ENCODE assay signal across 8 cellular contexts in the genomic region with DNA sequence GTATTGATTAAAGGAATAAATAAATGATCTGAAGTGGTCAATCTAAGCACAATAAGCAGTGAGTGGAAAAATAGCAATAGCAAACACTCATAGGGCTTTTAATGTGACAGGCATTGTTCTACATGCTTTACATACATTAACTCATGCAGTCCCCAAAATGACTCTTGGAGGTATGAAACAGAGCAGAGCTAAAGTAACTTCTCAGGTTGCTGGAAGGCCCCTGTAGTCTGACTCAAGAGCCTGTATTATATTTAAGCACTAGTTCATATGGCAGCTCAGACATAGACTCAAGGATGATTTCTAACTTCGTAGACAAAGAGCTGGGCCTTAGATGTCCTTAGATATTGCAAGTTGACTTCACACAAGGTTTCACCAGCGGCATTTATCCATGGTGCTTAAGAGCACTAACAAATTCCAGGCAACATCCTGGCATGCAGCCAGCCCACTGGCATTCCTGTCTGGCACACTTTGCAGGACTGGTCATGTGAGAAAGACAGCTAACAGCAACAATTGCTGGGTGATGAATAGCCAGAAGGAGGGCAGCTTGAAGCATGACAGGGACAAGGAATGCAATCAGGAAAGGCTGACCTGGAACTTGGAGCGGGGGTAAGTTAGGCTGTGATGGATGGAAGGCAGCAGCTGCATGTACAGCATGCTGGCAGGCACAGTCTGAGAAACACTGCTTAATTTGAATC. TPM values are rescaled to one million over a fixed set of nuclear protein-coding genes. Genes with fewer than 3 reads are reported as not detected.
A peak's percentile ranks its signal among the peaks of the same experiment; 100 is the strongest.
DNase-seq lines count a peak whose midpoint lies in the region; ATAC-seq and TF ChIP-seq lines count a peak whose summit lies in the region.

No MANE protein-coding gene starts in this region.

- ATAC-seq in WTC11 (no peak), GM23338 (no peak)

- H3K36me3 Mint-ChIP-seq in WTC11: 0 out of 2 replicates have a peak, but pooled peaks cover 4% of the 10 kb centered on the region
- H3K36me3 Mint-ChIP-seq in GM23338 (ENCODE audit: low read depth): no peaks in the 10 kb centered on the region

- H2AFZ ChIP-seq in GM23338: no peak overlapping the region

- H3K27me3 ChIP-seq in GM23338 (ENCODE audit: insufficient read depth): no peaks in the 10 kb centered on the region

- CTCF ChIA-PET in WTC11 (lab: Charles Lee): interaction anchor here (0.6 to 1.4 kb wide), 2 partner anchors 111 to 140 kb away, joined by 3 to 5 read pairs; no protein-coding TSS in a partner anchor

- no peaks in the 10 kb centered on the region for H3K9me2 ChIP-seq in GM23338 (ENCODE audit: insufficient read depth)

- H3K27me3 Mint-ChIP-seq in WTC11 (ENCODE audit: low read depth) (no peaks in the 10 kb centered on the region), GM23338 (ENCODE audit: insufficient read depth, low read depth, poor library complexity) (peaks cover 1% of the 10 kb centered on the region)

- no peak overlapping the region for H3K4me3 Mint-ChIP-seq in WTC11
- H3K4me3 Mint-ChIP-seq in GM23338: no peak overlapping the region

- DNase-seq in DMS153 (lab: John Stamatoyannopoulos, UW) (peak; percentile 56), NCI-H2196 (lab: John Stamatoyannopoulos, UW; ENCODE audit: unreplicated experiment) (peak; percentile 78), dermis blood vessel endothelial cell (peak; percentile 93), mucosa of gallbladder (ENCODE audit: low spot score) (peak; percentile 90), WTC11 (ENCODE audit: low spot score) (no peak), GM23338 (ENCODE audit: low spot score) (no peak)
- DNase-seq in activated CD8-positive, alpha-beta memory T cell treated with anti-CD3 and anti-CD28 coated beads for 24 hours: no peak
- DNase-seq in stimulated activated naive CD4-positive, alpha-beta T cell treated with Interleukin-2 at 50 U/mL for 16 hours (lab: John Stamatoyannopoulos, UW): no peak

- H3K79me2 ChIP-seq in GM23338 (replicated peaks; ENCODE audit: insufficient read depth): no peaks in the 10 kb centered on the region

- no peak overlapping the region for H3K4me3 ChIP-seq in GM23338

- no peak overlapping the region for H3K27ac ChIP-seq in GM23338 (ENCODE audit: low read depth)

- H4K20me1 ChIP-seq in GM23338 (replicated peaks; ENCODE audit: insufficient read depth): no peaks in the 10 kb centered on the region

- H3F3A ChIP-seq in GM23338 (replicated peaks; ENCODE audit: low read depth): no peaks in the 10 kb centered on the region

- no peaks in the 10 kb centered on the region for H3K4me1 Mint-ChIP-seq in WTC11
- H3K4me1 Mint-ChIP-seq in GM23338: no peaks in the 10 kb centered on the region

- POLR2A ChIA-PET in WTC11 (lab: Charles Lee): no interaction called here

- no peaks in the 10 kb centered on the region for H3K36me3 ChIP-seq in GM23338 (ENCODE audit: insufficient read depth)

- H3K27ac Mint-ChIP-seq in WTC11: no peak overlapping the region
- no peak overlapping the region for H3K27ac Mint-ChIP-seq in GM23338

- TF ChIP-seq CTCF in WTC11 (IDR thresholded peaks at IDR 0.05): no peak
- TF ChIP-seq CTCF in GM23338 (conservative IDR thresholded peaks at IDR 0.05; ENCODE audit: low read depth in 2 of 2): no peak

- H3K9me3 Mint-ChIP-seq in WTC11 (no peaks in the 10 kb centered on the region), GM23338 (no peaks in the 10 kb centered on the region)

- H3K4me1 ChIP-seq in GM23338 (ENCODE audit: insufficient read depth): no peaks in the 10 kb centered on the region

- no peak overlapping the region for H3K4me2 ChIP-seq in GM23338

TF ChIP-seq in WTC11, 78 proteins besides CTCF, POLR2A, EP300 and RAD21:
- TF ChIP-seq SMAD4 (CRISPR knock-in tag; IDR thresholded peaks at IDR 0.05): no peak
- no peak for TF ChIP-seq RORB (CRISPR knock-in tag; IDR thresholded peaks at IDR 0.05)
- TF ChIP-seq ZNF416 (CRISPR knock-in tag; IDR thresholded peaks at IDR 0.05): no peak
- TF ChIP-seq TCF7 (CRISPR knock-in tag; IDR thresholded peaks at IDR 0.05; ENCODE audit: low read depth): no peak
- no peak for TF ChIP-seq ZNF219 (CRISPR knock-in tag; IDR thresholded peaks at IDR 0.05; ENCODE audit: borderline replicate concordance)
- no peak for TF ChIP-seq GTF2I (CRISPR knock-in tag; conservative IDR thresholded peaks at IDR 0.05)

TF ChIP-seq in GM23338, 12 proteins besides CTCF, POLR2A, EP300 and RAD21 (continues in another document):
- TF ChIP-seq CREB1 (CRISPR knock-in tag; IDR thresholded peaks at IDR 0.05; ENCODE audit: low read depth) (no peak), ETS1 (IDR thresholded peaks at IDR 0.05) (no peak), STAT1 (IDR thresholded peaks at IDR 0.05; ENCODE audit: unreplicated experiment) (no peak), JUNB (IDR thresholded peaks at IDR 0.05; ENCODE audit: unreplicated experiment) (no peak), EZH2phosphoT487 (IDR thresholded peaks at IDR 0.05; ENCODE audit: unreplicated experiment) (no peak), EZH2 (IDR thresholded peaks at IDR 0.05; ENCODE audit: low read depth, unreplicated experiment) (no peak)
- TF ChIP-seq, protein P1, sequence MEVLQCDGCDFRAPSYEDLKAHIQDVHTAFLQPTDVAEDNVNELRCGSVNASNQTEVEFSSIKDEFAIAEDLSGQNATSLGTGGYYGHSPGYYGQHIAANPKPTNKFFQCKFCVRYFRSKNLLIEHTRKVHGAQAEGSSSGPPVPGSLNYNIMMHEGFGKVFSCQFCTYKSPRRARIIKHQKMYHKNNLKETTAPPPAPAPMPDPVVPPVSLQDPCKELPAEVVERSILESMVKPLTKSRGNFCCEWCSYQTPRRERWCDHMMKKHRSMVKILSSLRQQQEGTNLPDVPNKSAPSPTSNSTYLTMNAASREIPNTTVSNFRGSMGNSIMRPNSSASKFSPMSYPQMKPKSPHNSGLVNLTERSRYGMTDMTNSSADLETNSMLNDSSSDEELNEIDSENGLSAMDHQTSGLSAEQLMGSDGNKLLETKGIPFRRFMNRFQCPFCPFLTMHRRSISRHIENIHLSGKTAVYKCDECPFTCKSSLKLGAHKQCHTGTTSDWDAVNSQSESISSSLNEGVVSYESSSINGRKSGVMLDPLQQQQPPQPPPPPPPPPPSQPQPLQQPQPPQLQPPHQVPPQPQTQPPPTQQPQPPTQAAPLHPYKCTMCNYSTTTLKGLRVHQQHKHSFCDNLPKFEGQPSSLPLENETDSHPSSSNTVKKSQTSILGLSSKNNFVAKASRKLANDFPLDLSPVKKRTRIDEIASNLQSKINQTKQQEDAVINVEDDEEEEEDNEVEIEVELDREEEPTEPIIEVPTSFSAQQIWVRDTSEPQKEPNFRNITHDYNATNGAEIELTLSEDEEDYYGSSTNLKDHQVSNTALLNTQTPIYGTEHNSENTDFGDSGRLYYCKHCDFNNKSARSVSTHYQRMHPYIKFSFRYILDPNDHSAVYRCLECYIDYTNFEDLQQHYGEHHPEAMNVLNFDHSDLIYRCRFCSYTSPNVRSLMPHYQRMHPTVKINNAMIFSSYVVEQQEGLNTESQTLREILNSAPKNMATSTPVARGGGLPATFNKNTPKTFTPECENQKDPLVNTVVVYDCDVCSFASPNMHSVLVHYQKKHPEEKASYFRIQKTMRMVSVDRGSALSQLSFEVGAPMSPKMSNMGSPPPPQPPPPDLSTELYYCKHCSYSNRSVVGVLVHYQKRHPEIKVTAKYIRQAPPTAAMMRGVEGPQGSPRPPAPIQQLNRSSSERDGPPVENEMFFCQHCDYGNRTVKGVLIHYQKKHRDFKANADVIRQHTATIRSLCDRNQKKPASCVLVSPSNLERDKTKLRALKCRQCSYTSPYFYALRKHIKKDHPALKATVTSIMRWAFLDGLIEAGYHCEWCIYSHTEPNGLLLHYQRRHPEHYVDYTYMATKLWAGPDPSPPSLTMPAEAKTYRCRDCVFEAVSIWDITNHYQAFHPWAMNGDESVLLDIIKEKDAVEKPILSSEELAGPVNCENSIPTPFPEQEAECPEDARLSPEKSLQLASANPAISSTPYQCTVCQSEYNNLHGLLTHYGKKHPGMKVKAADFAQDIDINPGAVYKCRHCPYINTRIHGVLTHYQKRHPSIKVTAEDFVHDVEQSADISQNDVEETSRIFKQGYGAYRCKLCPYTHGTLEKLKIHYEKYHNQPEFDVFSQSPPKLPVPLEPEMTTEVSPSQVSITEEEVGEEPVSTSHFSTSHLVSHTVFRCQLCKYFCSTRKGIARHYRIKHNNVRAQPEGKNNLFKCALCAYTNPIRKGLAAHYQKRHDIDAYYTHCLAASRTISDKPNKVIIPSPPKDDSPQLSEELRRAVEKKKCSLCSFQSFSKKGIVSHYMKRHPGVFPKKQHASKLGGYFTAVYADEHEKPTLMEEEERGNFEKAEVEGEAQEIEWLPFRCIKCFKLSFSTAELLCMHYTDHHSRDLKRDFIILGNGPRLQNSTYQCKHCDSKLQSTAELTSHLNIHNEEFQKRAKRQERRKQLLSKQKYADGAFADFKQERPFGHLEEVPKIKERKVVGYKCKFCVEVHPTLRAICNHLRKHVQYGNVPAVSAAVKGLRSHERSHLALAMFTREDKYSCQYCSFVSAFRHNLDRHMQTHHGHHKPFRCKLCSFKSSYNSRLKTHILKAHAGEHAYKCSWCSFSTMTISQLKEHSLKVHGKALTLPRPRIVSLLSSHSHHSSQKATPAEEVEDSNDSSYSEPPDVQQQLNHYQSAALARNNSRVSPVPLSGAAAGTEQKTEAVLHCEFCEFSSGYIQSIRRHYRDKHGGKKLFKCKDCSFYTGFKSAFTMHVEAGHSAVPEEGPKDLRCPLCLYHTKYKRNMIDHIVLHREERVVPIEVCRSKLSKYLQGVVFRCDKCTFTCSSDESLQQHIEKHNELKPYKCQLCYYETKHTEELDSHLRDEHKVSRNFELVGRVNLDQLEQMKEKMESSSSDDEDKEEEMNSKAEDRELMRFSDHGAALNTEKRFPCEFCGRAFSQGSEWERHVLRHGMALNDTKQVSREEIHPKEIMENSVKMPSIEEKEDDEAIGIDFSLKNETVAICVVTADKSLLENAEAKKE (CRISPR knock-in tag; IDR thresholded peaks at IDR 0.05): no peak

RNA-seq across cellular contexts. Expression of gene KTN1, which starts 22.9 kb away (rescaled TPM):
- total RNA-seq in dermis blood vessel endothelial cell (193 and 339 TPM in 2 replicates), mucosa of gallbladder (114 TPM), WTC11 (2021) (122 to 125 TPM (median 123 TPM) in 3 replicates)
- total RNA-seq in GM23338 (2014; rRNA removed; shearing (Covaris generic)): 110 and 124 TPM in 2 replicates
- 473 and 607 TPM in 2 replicates for polyA plus RNA-seq in GM23338 (2016; fragmentation: Nextera tagmentation; extraction: Ambion mirVana)

Comparison
In these comparisons a context has a peak if more than half of its experiments do, and no peak if none do; other contexts are left out.
1. DNase-seq: peak in DMS153 (single experiment), NCI-H2196 (single experiment), dermis blood vessel endothelial cell (single experiment) and mucosa of gallbladder (single experiment); none in WTC11 (single experiment), GM23338 (single experiment), activated CD8-positive, alpha-beta memory T cell treated with anti-CD3 and anti-CD28 coated beads for 24 hours (single experiment) and stimulated activated naive CD4-positive, alpha-beta T cell treated with Interleukin-2 at 50 U/mL for 16 hours (single experiment).